8 cellular contexts compared by ENCODE assay signal in the genomic region with DNA sequence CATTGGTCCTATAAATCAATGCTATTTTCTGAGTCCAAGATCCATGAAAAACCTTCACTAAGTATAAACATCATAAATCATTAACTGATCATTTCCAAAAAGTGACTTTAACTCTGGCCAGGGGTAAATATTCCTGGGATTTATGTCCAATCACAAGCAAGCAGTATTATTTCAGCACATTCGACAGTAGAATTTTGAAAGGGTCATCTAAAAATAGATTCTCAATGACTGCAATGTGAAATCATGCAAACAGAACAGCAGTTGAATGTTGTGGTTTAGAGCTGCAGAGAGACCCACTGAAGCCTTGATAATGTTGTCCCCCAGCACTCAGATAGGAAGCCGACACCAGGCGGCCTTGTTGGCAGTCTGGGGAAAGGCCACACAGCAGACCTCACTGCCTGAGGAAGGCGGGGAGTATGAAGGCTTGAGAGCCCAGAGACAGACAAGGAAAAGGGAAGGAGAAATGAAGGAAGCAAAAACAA. TPM values are rescaled to one million over a fixed set of nuclear protein-coding genes. Genes with fewer than 3 reads are reported as not detected.
A peak's percentile ranks its signal among the peaks of the same experiment; 100 is the strongest.
DNase-seq lines count a peak whose midpoint lies in the region; ATAC-seq and TF ChIP-seq lines count a peak whose summit lies in the region.

No MANE protein-coding gene starts in this region.

- in situ Hi-C loops in GM13977 (cut with MboI; ENCODE audit: low pct_unique_long_range_greater_than_20kb, low sequenced_read_pairs, unreplicated experiment) = no loop called here

- H3K4me1 Mint-ChIP-seq in MCF 10A (ENCODE audit: insufficient read depth, unreplicated experiment) = no peaks in the 10 kb centered on the region

- peak overlapping the region; percentile 11 for H3K4me2 ChIP-seq in SU-DHL-6 (ENCODE audit: low read depth, low read length, poor library complexity, severe bottlenecking)

- H3K4me3 ChIP-seq in SU-DHL-6 (ENCODE audit: insufficient read depth, low read length, poor library complexity, severe bottlenecking) = no peak overlapping the region
- no peak overlapping the region for H3K4me3 ChIP-seq in sigmoid colon

- H3F3A ChIP-seq in SU-DHL-6 (ENCODE audit: insufficient read depth) = no peaks in the 10 kb centered on the region

- H3K9me2 ChIP-seq in SU-DHL-6 (replicated peaks; ENCODE audit: insufficient read depth, low read length) = no peaks in the 10 kb centered on the region

- BruUV-seq in MCF 10A (replicated peaks; lab: Mats Ljungman, UMichigan) = no TSS peak

- TF ChIP-seq EP300 in sigmoid colon (IDR thresholded peaks at IDR 0.05) = no peak

- H3K27me3 ChIP-seq in SU-DHL-6 (ENCODE audit: low read length) = no peaks in the 10 kb centered on the region
- no peaks in the 10 kb centered on the region for H3K27me3 ChIP-seq in sigmoid colon

- H2AFZ ChIP-seq in SU-DHL-6 (ENCODE audit: low read depth, low read length, severe bottlenecking) = peak overlapping the region; percentile 30

- H3K9me3 Mint-ChIP-seq in MCF 10A (ENCODE audit: unreplicated experiment) = no peaks in the 10 kb centered on the region

- ATAC-seq in left cardiac atrium (peak; percentile 84 to 85), GM21360 (IDR thresholded peaks at IDR 0.05; ENCODE audit: unreplicated experiment) (no peak), GM19452 (IDR thresholded peaks at IDR 0.05; ENCODE audit: unreplicated experiment) (no peak)

- H3K27ac ChIP-seq in SU-DHL-6 (ENCODE audit: low read depth, low read length) (no peak overlapping the region), sigmoid colon (peak overlapping the region; percentile 48 to 68 (median 56))

- H3K4me1 ChIP-seq in sigmoid colon = peaks cover 0 to 39% (median 27%) of the 10 kb centered on the region in 4 donors

- H3K9me3 ChIP-seq in SU-DHL-6 (ENCODE audit: insufficient read depth, low read length) (no peaks in the 10 kb centered on the region), sigmoid colon (no peaks in the 10 kb centered on the region)

- POLR2A ChIA-PET in MCF 10A (lab: Yijun Ruan, JAX) = no interaction called here

- TF ChIP-seq POLR2A in sigmoid colon (IDR thresholded peaks at IDR 0.05) = no peak

- no peak overlapping the region for H3K27ac Mint-ChIP-seq in MCF 10A (ENCODE audit: low read depth, unreplicated experiment)

- H3K27me3 Mint-ChIP-seq in MCF 10A (ENCODE audit: insufficient read depth, unreplicated experiment) = no peaks in the 10 kb centered on the region

- CTCF ChIA-PET in MCF 10A (lab: Yijun Ruan, JAX) = interaction anchor here (1.1 kb wide), 1 partner anchor 19 kb away, joined by 4 read pairs; no protein-coding TSS in a partner anchor

- no peaks in the 10 kb centered on the region for H3K36me3 Mint-ChIP-seq in MCF 10A (ENCODE audit: insufficient read depth, unreplicated experiment)

- DNase-seq in GM13977 (ENCODE audit: low spot score) (peak; percentile 34), left cardiac atrium (no peak), sigmoid colon (peak; percentile 76), MCF 10A (ENCODE audit: unreplicated experiment) (no peak)
- no peak for DNase-seq in activated CD4-positive, CD25-positive, alpha-beta regulatory T cell (lab: John Stamatoyannopoulos, UW)

- no peaks in the 10 kb centered on the region for H3K79me2 ChIP-seq in SU-DHL-6 (ENCODE audit: insufficient read depth, low read length)

- H3K36me3 ChIP-seq in SU-DHL-6 (ENCODE audit: low read length) = no peaks in the 10 kb centered on the region
- no peaks in the 10 kb centered on the region for H3K36me3 ChIP-seq in sigmoid colon

- 41 to 77% methylated on average over 4 of the region's 4 CpGs for WGBS in sigmoid colon, 2 donors

- H4K20me1 ChIP-seq in SU-DHL-6 (ENCODE audit: low read depth, low read length) = no peaks in the 10 kb centered on the region

- no peak for TF ChIP-seq CTCF in GM13977 (IDR thresholded peaks at IDR 0.05; ENCODE audit: extremely low read depth, insufficient read depth, missing control alignments)
- TF ChIP-seq CTCF in SU-DHL-6 (IDR thresholded peaks at IDR 0.05; ENCODE audit: insufficient read depth, low read length, poor library complexity, severe bottlenecking) = no peak
- TF ChIP-seq CTCF in sigmoid colon (IDR thresholded peaks at IDR 0.05) = no peak
- TF ChIP-seq CTCF in MCF 10A (IDR thresholded peaks at IDR 0.05; ENCODE audit: unreplicated experiment) = no peak

- intact Hi-C loops in left cardiac atrium (cut with DNase I) = no loop called here
- intact Hi-C loops in sigmoid colon (cut with DNase I) = loop anchor here (2.0 to 10.0 kb wide), 2 partner anchors 42 to 132 kb away; no protein-coding TSS in a partner anchor
- intact Hi-C loops in MCF 10A (cut with micrococcal nuclease) = no loop called here

- H3K4me3 Mint-ChIP-seq in MCF 10A (ENCODE audit: unreplicated experiment) = no peak overlapping the region

- H3K9ac ChIP-seq in SU-DHL-6 (ENCODE audit: low read length) = peak overlapping the region; percentile 12; the same call in 1 of the 2 replicates

RNA-seq across cellular contexts. Expression of a gene that starts 38.1 kb away (rescaled TPM):
- total RNA-seq in left cardiac atrium (10 to 100 TPM; 15.3 to 17.1 TPM), sigmoid colon (10 to 100 TPM; 12.8 to 15.0 (median 14.2) TPM), MCF 10A (2022) (32.1 and 41.3 TPM in 2 replicates)
- polyA plus RNA-seq in sigmoid colon = 100 to 1,000 TPM in 2 of 3 donors, 10 to 100 TPM in 1; 61.9 to 111 (median 103) TPM

Comparison
In these comparisons a context has a peak if more than half of its experiments do, and no peak if none do; other contexts are left out.
1. DNase-seq: peak in GM13977 (single experiment) and sigmoid colon (single experiment); none in left cardiac atrium (single experiment), activated CD4-positive, CD25-positive, alpha-beta regulatory T cell (0 of 4) and MCF 10A (single experiment).
2. ATAC-seq: peak in left cardiac atrium (2 of 2); none in GM21360 (single experiment) and GM19452 (single experiment).